ENCODE assay signal across 25 cellular contexts in genomic region chrX:44705817-44706551, GRCh38.
DNase-seq lines count a peak whose midpoint lies in the region; ATAC-seq lines count a peak whose summit lies in the region.
"Had no signal": no experiment of that assay in that cellular context is flagged by ENCODE, and none has a peak within 500 bp of the region (broad histone marks: within the 10 kb centered on the region; RNA-seq: fewer than 3 reads in every experiment).

No MANE protein-coding gene starts in this region.

- DNase-seq in Caki2 (ENCODE audit: low read depth) (peak; percentile 74), HuH-7 (ENCODE audit: low spot score) (peak; percentile 51), astrocyte of the hippocampus (ENCODE audit: low read depth, low spot score) (peak; percentile 23), trophoblast cell (peak; percentile 67 to 86), KG1 (lab: John Stamatoyannopoulos, UW) (no peak)
- no peak for DNase-seq in activated CD4-positive, CD25-positive, alpha-beta regulatory T cell (lab: John Stamatoyannopoulos, UW)
- DNase-seq: activated CD4-positive, alpha-beta T cell treated with anti-CD3 and anti-CD28 coated beads for 48 hours; activated T-cell treated with anti-CD3 and anti-CD28 coated beads, Interleukin-2, amount 50 U/mL, for 24 hours; effector CD8-positive, alpha-beta T cell; hypothalamus; midbrain; naive thymus-derived CD8-positive, alpha-beta T cell; NCI-H146; NCI-H526; stimulated activated CD4-positive, alpha-beta T cell treated with anti-CD3 and anti-CD28 coated beads, Interleukin-12 subunit alpha, Interleukin-12 subunit beta, amount 100 ng/mL, for 4 hours; stimulated activated CD4-positive, alpha-beta T cell treated with anti-CD3 and anti-CD28 coated beads, Interleukin-4, amount 100 ng/mL, for 4 hours; stimulated activated naive CD4-positive, alpha-beta T cell; testis had no signal

- no peak overlapping the region for H4K8ac ChIP-seq in trophoblast cell (ENCODE audit: low read depth, low read length)

- no peaks in the 10 kb centered on the region for H3K27me3 ChIP-seq in trophoblast cell (ENCODE audit: insufficient read depth, low read length)
- H3K27me3 ChIP-seq: BLaER1 treated with 17β-estradiol and CSF1 and Interleukin-3, amounts not matched to agents 10 nM and 100 nM; esophagus muscularis mucosa; right atrium auricular region; testis; vagina had no signal

- H3K14ac ChIP-seq in trophoblast cell (ENCODE audit: low read length) = no peak overlapping the region

- H3K4ac ChIP-seq in trophoblast cell (ENCODE audit: low read depth, low read length) = no peak overlapping the region

- peaks cover 3% of the 10 kb centered on the region for H3K79me1 ChIP-seq in trophoblast cell (ENCODE audit: low read length)

- H3K4me2 ChIP-seq in trophoblast cell (ENCODE audit: low read length) = no peak overlapping the region
- H3K4me2 ChIP-seq: BLaER1 treated with 17β-estradiol and CSF1 and Interleukin-3, amounts not matched to agents 10 nM and 100 nM had no signal

- no peak overlapping the region for H4K12ac ChIP-seq in trophoblast cell (ENCODE audit: low read depth, low read length)

- no peak overlapping the region for H3K23ac ChIP-seq in trophoblast cell (ENCODE audit: low read length)

- no peaks in the 10 kb centered on the region for H3K79me2 ChIP-seq in trophoblast cell (ENCODE audit: control insufficient read depth, insufficient read depth, low read length, poor library complexity)

- H3K9ac ChIP-seq in trophoblast cell (ENCODE audit: low read length) = no peak overlapping the region
- H3K9ac ChIP-seq: BLaER1 treated with 17β-estradiol and CSF1 and Interleukin-3, amounts not matched to agents 10 nM and 100 nM had no signal

- WGBS in trophoblast cell (ENCODE audit: extremely low coverage, insufficient coverage, insufficient read length) = no CpG with 5 or more reads among the region's 8 CpGs

- ATAC-seq in GM18867 (IDR thresholded peaks at IDR 0.05; ENCODE audit: unreplicated experiment) = no peak
- no peak for ATAC-seq in GM19324 (IDR thresholded peaks at IDR 0.05; ENCODE audit: low FRiP score, unreplicated experiment)
- ATAC-seq: naive thymus-derived CD8-positive, alpha-beta T cell had no signal

- no peak overlapping the region for H2AK5ac ChIP-seq in trophoblast cell (ENCODE audit: low read length)

- peak overlapping the region; percentile 31 for H2BK5ac ChIP-seq in trophoblast cell (ENCODE audit: low read depth, low read length, poor library complexity)

- peak overlapping the region; percentile 11 for H4K91ac ChIP-seq in trophoblast cell (ENCODE audit: low read depth, low read length)

- H2AFZ ChIP-seq in trophoblast cell (ENCODE audit: insufficient read depth, low read length, poor library complexity) = no peak overlapping the region

- H3K18ac ChIP-seq in trophoblast cell (ENCODE audit: low read length) = no peak overlapping the region

- in situ Hi-C loops in Caki2 (cut with HindIII; ENCODE audit: low pct_unique_long_range_greater_than_20kb, low sequenced_read_pairs) = no loop called here

- H3K4me1 ChIP-seq in trophoblast cell (ENCODE audit: control insufficient read depth in 1 of 2, insufficient read depth in 2 of 2, low read length in 2 of 2) = peaks cover 4 to 9% of the 10 kb centered on the region in 2 experiments
- H3K4me1 ChIP-seq: BLaER1 treated with 17β-estradiol and CSF1 and Interleukin-3, amounts not matched to agents 10 nM and 100 nM; esophagus muscularis mucosa; right atrium auricular region; testis; vagina had no signal

- no peak overlapping the region for H3K4me3 ChIP-seq in trophoblast cell (ENCODE audit: low read depth, low read length)
- H3K4me3 ChIP-seq: BLaER1 treated with 17β-estradiol and CSF1 and Interleukin-3, amounts not matched to agents 10 nM and 100 nM; esophagus muscularis mucosa; right atrium auricular region; SK-N-MC; testis; vagina had no signal

- no peaks in the 10 kb centered on the region for H3K36me3 ChIP-seq in trophoblast cell (ENCODE audit: control insufficient read depth in 1 of 2, insufficient read depth in 2 of 2, low read length in 2 of 2)
- H3K36me3 ChIP-seq: BLaER1 treated with 17β-estradiol and CSF1 and Interleukin-3, amounts not matched to agents 10 nM and 100 nM; esophagus muscularis mucosa; right atrium auricular region; vagina had no signal

- peaks cover 1% of the 10 kb centered on the region for H3K9me3 ChIP-seq in trophoblast cell (ENCODE audit: insufficient read depth, low read depth, low read length)
- H3K9me3 ChIP-seq: BLaER1 treated with 17β-estradiol and CSF1 and Interleukin-3, amounts not matched to agents 10 nM and 100 nM; esophagus muscularis mucosa; right atrium auricular region; testis; vagina had no signal

- peak overlapping the region; percentile 43 for H2BK120ac ChIP-seq in trophoblast cell (ENCODE audit: insufficient read depth, low read length, poor library complexity)

- H3K27ac ChIP-seq in trophoblast cell (ENCODE audit: low read depth, low read length) = peak overlapping the region; percentile 41
- H3K27ac ChIP-seq: BLaER1 treated with 17β-estradiol and CSF1 and Interleukin-3, amounts not matched to agents 10 nM and 100 nM; esophagus muscularis mucosa; right atrium auricular region; SK-N-MC; testis; vagina had no signal

- peak overlapping the region; percentile 71 for H2BK12ac ChIP-seq in trophoblast cell (ENCODE audit: low read length)

Comparison
In these comparisons a context has a peak if more than half of its experiments do, and no peak if none do; other contexts are left out.
1. DNase-seq: peak in Caki2 (single experiment), HuH-7 (single experiment), astrocyte of the hippocampus (single experiment) and trophoblast cell (2 of 2); none in KG1 (single experiment) and activated CD4-positive, CD25-positive, alpha-beta regulatory T cell (0 of 4).